21 cellular contexts compared by ENCODE assay signal in genomic region chr7:156604836-156605695, GRCh38. TPM values are rescaled to one million over a fixed set of nuclear protein-coding genes. Genes with fewer than 3 reads are reported as not detected.
A peak's percentile ranks its signal among the peaks of the same experiment; 100 is the strongest.
DNase-seq lines count a peak whose midpoint lies in the region; ATAC-seq and TF ChIP-seq lines count a peak whose summit lies in the region.
"Had no signal": no experiment of that assay in that cellular context is flagged by ENCODE, and none has a peak within 500 bp of the region (broad histone marks: within the 10 kb centered on the region; RNA-seq: fewer than 3 reads in every experiment).

No MANE protein-coding gene starts in this region.

- no peak for TF ChIP-seq EP300 in esophagus muscularis mucosa (IDR thresholded peaks at IDR 0.05)

- TF ChIP-seq POLR2A in breast epithelium (IDR thresholded peaks at IDR 0.05) (no peak), esophagus muscularis mucosa (IDR thresholded peaks at IDR 0.05; ENCODE audit: low read depth) (no peak)

- TF ChIP-seq CTCF in MCF 10A (IDR thresholded peaks at IDR 0.05; ENCODE audit: unreplicated experiment), result no peak
- no peak for TF ChIP-seq CTCF in breast epithelium (IDR thresholded peaks at IDR 0.05)
- no peak for TF ChIP-seq CTCF in esophagus muscularis mucosa (IDR thresholded peaks at IDR 0.05)
- TF ChIP-seq CTCF in progenitor cell of endocrine pancreas (IDR thresholded peaks at IDR 0.05; ENCODE audit: unreplicated experiment), result no peak

- H3K36me3 Mint-ChIP-seq in MCF 10A (ENCODE audit: insufficient read depth, unreplicated experiment) (no peaks in the 10 kb centered on the region), T-helper 17 cell (ENCODE audit: low read depth) (no peaks in the 10 kb centered on the region), progenitor cell of endocrine pancreas (ENCODE audit: insufficient read depth) (peaks cover 1% of the 10 kb centered on the region)
- H3K36me3 Mint-ChIP-seq: CD4-positive, alpha-beta memory T cell had no signal

- DNase-seq in MCF 10A (ENCODE audit: unreplicated experiment) (peak; percentile 30), breast epithelium (ENCODE audit: low spot score in 2 of 2) (no peak), T-helper 17 cell (no peak), esophagus muscularis mucosa (ENCODE audit: extremely low spot score) (peak; percentile 78), progenitor cell of endocrine pancreas (ENCODE audit: low spot score, unreplicated experiment) (no peak), Right ventricle myocardium inferior (ENCODE audit: missing footprints) (no peak)
- DNase-seq: AML-193; CD4-positive, alpha-beta memory T cell; COR-L47; DMS79; GDM1; KG1; MM.1S; NCI-H2029; NCI-H69; RPMI8226; SHP77 had no signal

- H3K4me1 ChIP-seq in breast epithelium (no peaks in the 10 kb centered on the region), esophagus muscularis mucosa (peaks cover 10 to 13% (median 12%) of the 10 kb centered on the region in 4 donors)
- H3K4me1 ChIP-seq: A549 had no signal

- H3K9me3 Mint-ChIP-seq in MCF 10A (ENCODE audit: unreplicated experiment) (no peaks in the 10 kb centered on the region), progenitor cell of endocrine pancreas (ENCODE audit: low read depth) (no peaks in the 10 kb centered on the region)
- H3K9me3 Mint-ChIP-seq: CD4-positive, alpha-beta memory T cell had no signal

- 86% methylated on average over 20 of the region's 22 CpGs for WGBS in esophagus muscularis mucosa

- ATAC-seq in T-helper 17 cell, result no peak
- ATAC-seq in Right ventricle myocardium inferior, result no peak
- no peak for ATAC-seq in GM18858 (IDR thresholded peaks at IDR 0.05; ENCODE audit: unreplicated experiment)
- ATAC-seq: A549, GM12878 had no signal

- H3K27me3 ChIP-seq in breast epithelium, result no peaks in the 10 kb centered on the region
- H3K27me3 ChIP-seq in esophagus muscularis mucosa, result peaks cover 0 to 38% (median 16%) of the 10 kb centered on the region in 4 donors
- H3K27me3 ChIP-seq: BLaER1 treated with 17β-estradiol and CSF1 and Interleukin-3, amounts not matched to agents 10 nM and 100 nM had no signal

- H3K27ac Mint-ChIP-seq in MCF 10A (ENCODE audit: low read depth, unreplicated experiment), result no peak overlapping the region
- peak overlapping the region; percentile 49 for H3K27ac Mint-ChIP-seq in T-helper 17 cell
- peak overlapping the region; percentile 83 for H3K27ac Mint-ChIP-seq in progenitor cell of endocrine pancreas

- no peaks in the 10 kb centered on the region for H3K27me3 Mint-ChIP-seq in MCF 10A (ENCODE audit: insufficient read depth, unreplicated experiment)
- H3K27me3 Mint-ChIP-seq in T-helper 17 cell, result peaks cover 11% of the 10 kb centered on the region
- no peaks in the 10 kb centered on the region for H3K27me3 Mint-ChIP-seq in progenitor cell of endocrine pancreas

- H3K4me1 Mint-ChIP-seq in MCF 10A (ENCODE audit: insufficient read depth, unreplicated experiment), result no peaks in the 10 kb centered on the region
- peaks cover 8% of the 10 kb centered on the region for H3K4me1 Mint-ChIP-seq in T-helper 17 cell
- H3K4me1 Mint-ChIP-seq in progenitor cell of endocrine pancreas (ENCODE audit: low read depth), result peaks cover 45% of the 10 kb centered on the region

- H3K9me3 ChIP-seq in breast epithelium (no peaks in the 10 kb centered on the region), T-helper 17 cell (ENCODE audit: control insufficient read depth, low read length, poor library complexity, severe bottlenecking) (no peaks in the 10 kb centered on the region), esophagus muscularis mucosa (no peaks in the 10 kb centered on the region)
- H3K9me3 ChIP-seq: A549 had no signal

- H3K36me3 ChIP-seq in breast epithelium, result no peaks in the 10 kb centered on the region
- no peaks in the 10 kb centered on the region for H3K36me3 ChIP-seq in esophagus muscularis mucosa
- H3K36me3 ChIP-seq: BLaER1 treated with 17β-estradiol and CSF1 and Interleukin-3, amounts not matched to agents 10 nM and 100 nM had no signal

- CTCF ChIA-PET in MCF 10A (lab: Yijun Ruan, JAX), result interaction anchor here (0.6 kb wide), 1 partner anchor 742 kb away, joined by 3 read pairs; no protein-coding TSS in a partner anchor

- H3K27ac ChIP-seq in breast epithelium (no peak overlapping the region), esophagus muscularis mucosa (replicated peaks in 1 of 4) (no peak overlapping the region)
- H3K27ac ChIP-seq: A549; BLaER1 treated with 17β-estradiol and CSF1 and Interleukin-3, amounts not matched to agents 10 nM and 100 nM had no signal

- intact Hi-C loops in MCF 10A (cut with micrococcal nuclease) (no loop called here), breast epithelium (cut with DNase I; ENCODE audit: low total_unique reads) (no loop called here), esophagus muscularis mucosa (cut with DNase I) (no loop called here), Right ventricle myocardium inferior (cut with DNase I) (no loop called here)

- no peak overlapping the region for H3K4me3 ChIP-seq in breast epithelium
- no peak overlapping the region for H3K4me3 ChIP-seq in esophagus muscularis mucosa
- H3K4me3 ChIP-seq: A549; BLaER1 treated with 17β-estradiol and CSF1 and Interleukin-3, amounts not matched to agents 10 nM and 100 nM; GM12878 had no signal

- BruUV-seq in MCF 10A (replicated peaks; lab: Mats Ljungman, UMichigan), result no TSS peak

- POLR2A ChIA-PET in MCF 10A (lab: Yijun Ruan, JAX), result no interaction called here

- H3K4me3 Mint-ChIP-seq in MCF 10A (ENCODE audit: unreplicated experiment) (no peak overlapping the region), T-helper 17 cell (no peak overlapping the region), progenitor cell of endocrine pancreas (ENCODE audit: low read depth) (no peak overlapping the region)

RNA-seq across cellular contexts. Expression of gene RNF32, which starts 35.5 kb away (rescaled TPM):
- total RNA-seq in MCF 10A (2022) (3.0 and 3.6 TPM in 2 replicates), breast epithelium (1 to 10 TPM in 2 of 3 donors, under 1 TPM in 1; 0.98 to 2.9 (median 1.3) TPM), T-helper 17 cell (1 to 10 TPM; 1.7 to 1.8 TPM), esophagus muscularis mucosa (1 to 10 TPM in 1 of 4 donors, under 1 TPM in 2, not detected in 1; 0.29 to 1.1 (median 0.83) TPM), progenitor cell of endocrine pancreas (1.6 and 2.8 TPM in 2 replicates), Right ventricle myocardium inferior (0.30 TPM)

Comparison
In these comparisons a context has a peak if more than half of its experiments do, and no peak if none do; other contexts are left out.
1. DNase-seq: peak in MCF 10A (single experiment) and esophagus muscularis mucosa (single experiment); none in breast epithelium (0 of 2), T-helper 17 cell (0 of 3), progenitor cell of endocrine pancreas (single experiment) and Right ventricle myocardium inferior (single experiment).